In genomic region chr11:69578167-69578566, GRCh38 we compare ENCODE assay signal across 32 cellular contexts.
"Had no signal": no experiment of that assay in that cellular context is flagged by ENCODE, and none has a peak within 500 bp of the region (broad histone marks: within the 10 kb centered on the region; RNA-seq: fewer than 3 reads in every experiment).

No MANE protein-coding gene starts in this region.

- DNase-seq: activated CD4-positive, alpha-beta memory T cell treated with anti-CD3 and anti-CD28 coated beads for 36 hours; activated CD4-positive, alpha-beta T cell treated with anti-CD3 and anti-CD28 coated beads for 36 hours; activated CD4-positive, alpha-beta T cell treated with anti-CD3 and anti-CD28 coated beads, Interleukin-2, amount 10 ng/mL, durations not matched to agents 24 days and 14 days; activated CD4-positive, CD25-positive, alpha-beta regulatory T cell; activated CD4-positive, CD25-positive, alpha-beta regulatory T cell treated with anti-CD3 and anti-CD28 coated beads, Interleukin-2, amount 50 U/mL, for 72 hours; activated CD8-positive, alpha-beta T cell treated with anti-CD3 and anti-CD28 coated beads, Interleukin-2, amount 10 ng/mL, durations not matched to agents 7 days and 5 days; activated effector memory CD4-positive, alpha-beta T cell treated with anti-CD3 and anti-CD28 coated beads, Interleukin-2, amount 50 U/mL, for 16 hours; activated naive CD4-positive, alpha-beta T cell treated with anti-CD3 and anti-CD28 coated beads for 36 hours; activated naive CD8-positive, alpha-beta T cell treated with anti-CD3 and anti-CD28 coated beads for 36 hours; activated naive CD8-positive, alpha-beta T cell treated with anti-CD3 and anti-CD28 coated beads, Interleukin-2, amount 50 U/mL, for 24 hours; activated T-cell treated with anti-CD3 and anti-CD28 coated beads, Interleukin-2, amount 50 U/mL, for 4 hours; adrenal gland; amygdala; aorta; body of pancreas; central memory CD4-positive, alpha-beta T cell; cerebellar nuclear complex; colonic mucosa; effector CD8-positive, alpha-beta T cell; esophagus squamous epithelium; foreskin melanocyte; heart right ventricle; T-helper 2 cell; T-helper 9 cell had no signal

- H3K4me3 Mint-ChIP-seq: activated CD4-positive, alpha-beta memory T cell treated with anti-CD3 and anti-CD28 coated beads for 36 hours; activated CD4-positive, alpha-beta T cell treated with anti-CD3 and anti-CD28 coated beads for 36 hours; activated CD4-positive, alpha-beta T cell treated with anti-CD3 and anti-CD28 coated beads, Interleukin-2, amount 10 ng/mL, durations not matched to agents 24 days and 14 days; activated CD8-positive, alpha-beta T cell treated with anti-CD3 and anti-CD28 coated beads, Interleukin-2, amount 10 ng/mL, durations not matched to agents 7 days and 5 days; activated naive CD4-positive, alpha-beta T cell treated with anti-CD3 and anti-CD28 coated beads for 36 hours; activated naive CD4-positive, alpha-beta T cell treated with anti-CD3 and anti-CD28 coated beads, Interleukin-2, amount 50 U/mL, for 24 hours; activated naive CD8-positive, alpha-beta T cell treated with anti-CD3 and anti-CD28 coated beads for 36 hours; activated naive CD8-positive, alpha-beta T cell treated with anti-CD3 and anti-CD28 coated beads, Interleukin-2, amount 50 U/mL, for 24 hours; activated T-cell treated with anti-CD3 and anti-CD28 coated beads, Interleukin-2, amount 50 U/mL, for 4 hours had no signal

- H3K27me3 ChIP-seq: adrenal gland, body of pancreas, cardiac muscle cell, colonic mucosa, heart right ventricle, hepatocyte had no signal

- H3K9me3 Mint-ChIP-seq: activated CD4-positive, alpha-beta memory T cell treated with anti-CD3 and anti-CD28 coated beads for 36 hours; activated CD4-positive, alpha-beta T cell treated with anti-CD3 and anti-CD28 coated beads, Interleukin-2, amount 10 ng/mL, durations not matched to agents 24 days and 14 days; activated naive CD4-positive, alpha-beta T cell treated with anti-CD3 and anti-CD28 coated beads for 36 hours; activated naive CD4-positive, alpha-beta T cell treated with anti-CD3 and anti-CD28 coated beads, Interleukin-2, amount 50 U/mL, for 24 hours; activated naive CD8-positive, alpha-beta T cell treated with anti-CD3 and anti-CD28 coated beads for 36 hours; activated naive CD8-positive, alpha-beta T cell treated with anti-CD3 and anti-CD28 coated beads, Interleukin-2, amount 50 U/mL, for 24 hours; activated T-cell treated with anti-CD3 and anti-CD28 coated beads, Interleukin-2, amount 50 U/mL, for 4 hours; activated T-helper 2 cell treated with anti-CD3 and anti-CD28 coated beads, Interferon-gamma antibody, Interleukin-2, Interleukin-4, amounts not matched to agents 10 μg/mL and 5 μg/mL and 100 μg/mL, durations not matched to agents 14 hours and 24 hours and 36 hours had no signal

- H3K27ac Mint-ChIP-seq: activated CD4-positive, alpha-beta memory T cell treated with anti-CD3 and anti-CD28 coated beads for 36 hours; activated CD4-positive, alpha-beta T cell treated with anti-CD3 and anti-CD28 coated beads for 36 hours; activated CD4-positive, alpha-beta T cell treated with anti-CD3 and anti-CD28 coated beads, Interleukin-2, amount 10 ng/mL, durations not matched to agents 24 days and 14 days; activated CD8-positive, alpha-beta T cell treated with anti-CD3 and anti-CD28 coated beads, Interleukin-2, amount 10 ng/mL, durations not matched to agents 7 days and 5 days; activated naive CD4-positive, alpha-beta T cell treated with anti-CD3 and anti-CD28 coated beads for 36 hours; activated naive CD4-positive, alpha-beta T cell treated with anti-CD3 and anti-CD28 coated beads, Interleukin-2, amount 50 U/mL, for 24 hours; activated naive CD8-positive, alpha-beta T cell treated with anti-CD3 and anti-CD28 coated beads for 36 hours; activated naive CD8-positive, alpha-beta T cell treated with anti-CD3 and anti-CD28 coated beads, Interleukin-2, amount 50 U/mL, for 24 hours; activated T-helper 2 cell treated with anti-CD3 and anti-CD28 coated beads, Interferon-gamma antibody, Interleukin-2, Interleukin-4, amounts not matched to agents 10 μg/mL and 5 μg/mL and 100 μg/mL, durations not matched to agents 14 hours and 24 hours and 36 hours had no signal

- H3K36me3 Mint-ChIP-seq: activated CD4-positive, alpha-beta memory T cell treated with anti-CD3 and anti-CD28 coated beads for 36 hours; activated naive CD4-positive, alpha-beta T cell treated with anti-CD3 and anti-CD28 coated beads, Interleukin-2, amount 50 U/mL, for 24 hours; activated naive CD8-positive, alpha-beta T cell treated with anti-CD3 and anti-CD28 coated beads for 36 hours had no signal

- H3K27ac ChIP-seq: adrenal gland, body of pancreas, cardiac muscle cell, colonic mucosa, epithelial cell of prostate, esophagus squamous epithelium, gastroesophageal sphincter, heart right ventricle, hepatocyte had no signal

- H3K4me3 ChIP-seq: adrenal gland, body of pancreas, cardiac muscle cell, colonic mucosa, esophagus squamous epithelium, gastroesophageal sphincter, heart right ventricle, hepatocyte had no signal

- H2AFZ ChIP-seq: hepatocyte had no signal

- FAIRE-seq: endometrium, endothelial cell of umbilical vein had no signal

- H3K4me2 ChIP-seq: hepatocyte had no signal

- H3K9me3 ChIP-seq: adrenal gland, body of pancreas, colonic mucosa, esophagus squamous epithelium, gastroesophageal sphincter, heart right ventricle had no signal

- H3K4me1 ChIP-seq: adrenal gland, body of pancreas, colonic mucosa, esophagus squamous epithelium, gastroesophageal sphincter had no signal

- H3K79me2 ChIP-seq: hepatocyte had no signal

- H3K36me3 ChIP-seq: adrenal gland, cardiac muscle cell, colonic mucosa, esophagus squamous epithelium, gastroesophageal sphincter, heart right ventricle had no signal

- ATAC-seq: activated CD4-positive, alpha-beta T cell treated with anti-CD3 and anti-CD28 coated beads for 36 hours; activated CD8-positive, alpha-beta T cell treated with anti-CD3 and anti-CD28 coated beads, Interleukin-2, amount 10 ng/mL, durations not matched to agents 7 days and 5 days; activated naive CD8-positive, alpha-beta T cell treated with anti-CD3 and anti-CD28 coated beads, Interleukin-2, amount 50 U/mL, for 24 hours; activated T-cell treated with anti-CD3 and anti-CD28 coated beads, Interleukin-2, amount 50 U/mL, for 4 hours; body of pancreas; gastroesophageal sphincter; heart right ventricle had no signal

- H3K4me1 Mint-ChIP-seq: activated CD4-positive, alpha-beta T cell treated with anti-CD3 and anti-CD28 coated beads for 36 hours; activated CD4-positive, alpha-beta T cell treated with anti-CD3 and anti-CD28 coated beads, Interleukin-2, amount 10 ng/mL, durations not matched to agents 24 days and 14 days; activated naive CD4-positive, alpha-beta T cell treated with anti-CD3 and anti-CD28 coated beads, Interleukin-2, amount 50 U/mL, for 24 hours; activated naive CD8-positive, alpha-beta T cell treated with anti-CD3 and anti-CD28 coated beads for 36 hours; activated naive CD8-positive, alpha-beta T cell treated with anti-CD3 and anti-CD28 coated beads, Interleukin-2, amount 50 U/mL, for 24 hours had no signal
